12 cellular contexts compared by ENCODE assay signal in genomic region chr17:8611135-8611534, GRCh38. TPM values are rescaled to one million over a fixed set of nuclear protein-coding genes. Genes with fewer than 3 reads are reported as not detected.
DNase-seq lines count a peak whose midpoint lies in the region; ATAC-seq and TF ChIP-seq lines count a peak whose summit lies in the region.
"Had no signal": no experiment of that assay in that cellular context is flagged by ENCODE, and none has a peak within 500 bp of the region (broad histone marks: within the 10 kb centered on the region; RNA-seq: fewer than 3 reads in every experiment).

No MANE protein-coding gene starts in this region.

- H3K18ac ChIP-seq in mesenchymal stem cell (ENCODE audit: low read depth in 1 of 2, low read length in 2 of 2), result no peak overlapping the region

- H2BK12ac ChIP-seq in mesenchymal stem cell (ENCODE audit: low read length in 2 of 2), result peak overlapping the region in 1 of 2 experiments; percentile 31

- DNase-seq in LNCaP clone FGC (ENCODE audit: low read depth), result peak; percentile 94
- DNase-seq in esophagus muscularis mucosa (ENCODE audit: extremely low spot score), result no peak
- peak; percentile 36 for DNase-seq in mesenchymal stem cell
- no peak for DNase-seq in upper lobe of right lung
- DNase-seq in medulla oblongata (ENCODE audit: extremely low spot score), result no peak
- no peak for DNase-seq in effector CD4-positive, alpha-beta T cell
- DNase-seq in NCI-H1694 treated with DMSO at 0.1 percent for 48 hours (lab: John Stamatoyannopoulos, UW), result no peak
- DNase-seq: cortex of kidney, NCI-H1105 treated with DMSO at 0.1 percent for 48 hours, NCI-H510A, posterior cingulate gyrus, RPMI8226 had no signal

- no peak overlapping the region for H3K4me2 ChIP-seq in mesenchymal stem cell (ENCODE audit: low read length, poor library complexity, severe bottlenecking)

- peak overlapping the region; percentile 25 for H3K4me3 ChIP-seq in LNCaP clone FGC (ENCODE audit: low read depth, low read length)
- H3K4me3 ChIP-seq in esophagus muscularis mucosa, result peak overlapping the region in 1 of 4 donors; percentile 32
- H3K4me3 ChIP-seq in mesenchymal stem cell (ENCODE audit: insufficient read depth in 1 of 2, low read depth in 1 of 2, low read length in 2 of 2), result peak overlapping the region in 1 of 2 experiments; percentile 75
- no peak overlapping the region for H3K4me3 ChIP-seq in upper lobe of right lung

- peak overlapping the region; percentile 87 for H3K9ac ChIP-seq in mesenchymal stem cell (ENCODE audit: low read length)

- H3K23ac ChIP-seq in mesenchymal stem cell (ENCODE audit: low read length in 2 of 2), result no peak overlapping the region

- TF ChIP-seq CTCF in LNCaP clone FGC (IDR thresholded peaks at IDR 0.05; ENCODE audit: control insufficient read depth, extremely low read depth, insufficient read depth) (no peak), esophagus muscularis mucosa (IDR thresholded peaks at IDR 0.05) (no peak), upper lobe of right lung (IDR thresholded peaks at IDR 0.05) (no peak)

- no peak overlapping the region for H2BK15ac ChIP-seq in mesenchymal stem cell (ENCODE audit: low read depth, poor library complexity, severe bottlenecking)

- H3K36me3 ChIP-seq in esophagus muscularis mucosa (no peaks in the 10 kb centered on the region), mesenchymal stem cell (ENCODE audit: control insufficient read depth in 1 of 2, insufficient read depth in 2 of 2, low read depth in 1 of 2, low read length in 2 of 2) (no peaks in the 10 kb centered on the region), upper lobe of right lung (no peaks in the 10 kb centered on the region)

- no peak for ATAC-seq in upper lobe of right lung

- H2BK120ac ChIP-seq in mesenchymal stem cell (ENCODE audit: low read depth, low read length), result no peak overlapping the region

- H2AFZ ChIP-seq in mesenchymal stem cell (ENCODE audit: low read depth, low read length), result no peak overlapping the region

- no peaks in the 10 kb centered on the region for H3K9me3 ChIP-seq in esophagus muscularis mucosa
- H3K9me3 ChIP-seq in mesenchymal stem cell (ENCODE audit: control insufficient read depth, low read length), result no peaks in the 10 kb centered on the region
- H3K9me3 ChIP-seq in upper lobe of right lung, result no peaks in the 10 kb centered on the region

- H3K14ac ChIP-seq in mesenchymal stem cell (ENCODE audit: low read length in 2 of 2), result peak overlapping the region in 1 of 2 experiments; percentile 41

- H2AK5ac ChIP-seq in mesenchymal stem cell (ENCODE audit: low read length, severe bottlenecking), result peak overlapping the region; percentile 86

- TF ChIP-seq EP300 in esophagus muscularis mucosa (IDR thresholded peaks at IDR 0.05), result no peak

- H3K27ac ChIP-seq in esophagus muscularis mucosa (replicated peaks in 1 of 4) (peak overlapping the region; percentile 38 to 61 (median 58)), mesenchymal stem cell (ENCODE audit: low read length, poor library complexity, severe bottlenecking) (peak overlapping the region; percentile 46), upper lobe of right lung (peak overlapping the region; percentile 61)

- WGBS in esophagus muscularis mucosa, result 32% methylated on average over 2 of the region's 2 CpGs
- WGBS in mesenchymal stem cell, result 88% methylated on average over 1 of the region's 2 CpGs

- H2BK5ac ChIP-seq in mesenchymal stem cell (ENCODE audit: low read depth, low read length, poor library complexity, severe bottlenecking), result no peak overlapping the region

- peaks cover 18% of the 10 kb centered on the region for H3K79me1 ChIP-seq in mesenchymal stem cell (replicated peaks; ENCODE audit: low read length, poor library complexity, severe bottlenecking)

- TF ChIP-seq POLR2A in esophagus muscularis mucosa (IDR thresholded peaks at IDR 0.05; ENCODE audit: low read depth), result no peak

- no peak overlapping the region for H3K4ac ChIP-seq in mesenchymal stem cell (ENCODE audit: low read depth in 1 of 2, low read length in 2 of 2)

- H4K8ac ChIP-seq in mesenchymal stem cell (ENCODE audit: low read length), result no peak overlapping the region

- H3K4me1 ChIP-seq in esophagus muscularis mucosa (peaks cover 23 to 44% (median 28%) of the 10 kb centered on the region in 4 donors), mesenchymal stem cell (ENCODE audit: control insufficient read depth, insufficient read depth, low read depth, low read length) (peaks cover 8% of the 10 kb centered on the region), upper lobe of right lung (peaks cover 17% of the 10 kb centered on the region)

- intact Hi-C loops in esophagus muscularis mucosa (cut with DNase I) (no loop called here), upper lobe of right lung (cut with DNase I) (no loop called here)

- H4K91ac ChIP-seq in mesenchymal stem cell (ENCODE audit: low read length), result no peak overlapping the region

- H3K27me3 ChIP-seq in esophagus muscularis mucosa (no peaks in the 10 kb centered on the region), mesenchymal stem cell (ENCODE audit: control insufficient read depth in 1 of 2, insufficient read depth in 1 of 2, low read length in 2 of 2) (no peaks in the 10 kb centered on the region), upper lobe of right lung (no peaks in the 10 kb centered on the region)

RNA-seq across cellular contexts. Expression of gene MYH10, which starts 19.4 kb away (rescaled TPM):
- 10 to 100 TPM; 18.9 to 42.0 (median 29.3) TPM for total RNA-seq in esophagus muscularis mucosa
- 33.3 TPM for polyA plus RNA-seq in mesenchymal stem cell (2013, experiment 1 of 2)
- 30.4 TPM for polyA plus RNA-seq in mesenchymal stem cell (2013, experiment 2 of 2)
- 205 TPM for total RNA-seq in upper lobe of right lung

Comparison
In these comparisons a context has a peak if more than half of its experiments do, and no peak if none do; other contexts are left out.
1. DNase-seq: peak in LNCaP clone FGC (single experiment) and mesenchymal stem cell (single experiment); none in esophagus muscularis mucosa (single experiment), upper lobe of right lung (single experiment), medulla oblongata (single experiment), effector CD4-positive, alpha-beta T cell (single experiment) and NCI-H1694 treated with DMSO at 0.1 percent for 48 hours (single experiment).
2. Peak in every context shown above with its lines, with median percentiles within 50 percentile points of each other: H3K27ac ChIP-seq.